ENCODE assay signal across 16 cellular contexts in genomic region chr9:110758201-110758600, GRCh38.
DNase-seq lines count a peak whose midpoint lies in the region; FAIRE-seq and TF ChIP-seq lines count a peak whose summit lies in the region.
"Had no signal": no experiment of that assay in that cellular context is flagged by ENCODE, and none has a peak within 500 bp of the region (broad histone marks: within the 10 kb centered on the region; RNA-seq: fewer than 3 reads in every experiment).

No MANE protein-coding gene starts in this region.

- no peaks in the 10 kb centered on the region for H3K36me3 ChIP-seq in adipocyte (ENCODE audit: control insufficient read depth, insufficient read depth, low read length, severe bottlenecking)
- no peaks in the 10 kb centered on the region for H3K36me3 ChIP-seq in breast epithelium
- no peaks in the 10 kb centered on the region for H3K36me3 ChIP-seq in transverse colon

- H3K9me3 ChIP-seq in adipocyte (ENCODE audit: control insufficient read depth, low read length): peaks cover 7% of the 10 kb centered on the region
- H3K9me3 ChIP-seq in breast epithelium: no peaks in the 10 kb centered on the region
- H3K9me3 ChIP-seq in transverse colon: no peaks in the 10 kb centered on the region
- H3K9me3 ChIP-seq: Caco-2 had no signal

- TF ChIP-seq CTCF in breast epithelium (IDR thresholded peaks at IDR 0.05) (no peak), transverse colon (IDR thresholded peaks at IDR 0.05) (no peak)

- in situ Hi-C loops in transverse colon (cut with MboI; ENCODE audit: low pct_ligation_motif_present in 1 of 4, low pct_unique_long_range_greater_than_20kb in 1 of 4, low sequenced_read_pairs in 3 of 4): no loop called here

- DNase-seq in HTR-8/SVneo (ENCODE audit: insufficient read length, low spot score) (no peak), adipocyte (ENCODE audit: low read depth) (peak; percentile 17), fibroblast of peridontal ligament (ENCODE audit: extremely low read depth) (peak; percentile 65), breast epithelium (ENCODE audit: low spot score in 2 of 2) (no peak), transverse colon (no peak)
- DNase-seq in activated CD8-positive, alpha-beta memory T cell treated with anti-CD3 and anti-CD28 coated beads, Interleukin-2, amount 50 U/mL, for 48 hours: no peak
- DNase-seq: AML-193; Caco-2; CD4-positive, alpha-beta T cell; GM23248; HCEC 1CT had no signal

- intact Hi-C loops in breast epithelium (cut with DNase I; ENCODE audit: low total_unique reads) (no loop called here), transverse colon (cut with DNase I; ENCODE audit: low total_unique reads) (no loop called here)

- FAIRE-seq in HTR-8/SVneo (lab: Jason Lieb, UNC): peak; percentile 9
- FAIRE-seq: D721Med, G401.6, GM12891 had no signal

- H3K27me3 ChIP-seq in adipocyte (replicated peaks; ENCODE audit: control insufficient read depth, insufficient read depth, low read length): no peaks in the 10 kb centered on the region
- no peaks in the 10 kb centered on the region for H3K27me3 ChIP-seq in breast epithelium
- H3K27me3 ChIP-seq in transverse colon: no peaks in the 10 kb centered on the region

- H3K4me1 ChIP-seq in adipocyte (ENCODE audit: control insufficient read depth, insufficient read depth, low read length) (peaks cover 17% of the 10 kb centered on the region), breast epithelium (no peaks in the 10 kb centered on the region), transverse colon (no peaks in the 10 kb centered on the region)
- H3K4me1 ChIP-seq: Caco-2 had no signal

- no peak overlapping the region for H3K4me3 ChIP-seq in adipocyte (ENCODE audit: low read length)
- H3K4me3 ChIP-seq in breast epithelium: no peak overlapping the region
- H3K4me3 ChIP-seq in transverse colon: no peak overlapping the region
- H3K4me3 ChIP-seq: GM23248 had no signal

- H3K9ac ChIP-seq in adipocyte (ENCODE audit: low read length): no peak overlapping the region
- H3K9ac ChIP-seq: GM23248 had no signal

- TF ChIP-seq POLR2A in breast epithelium (IDR thresholded peaks at IDR 0.05) (no peak), transverse colon (IDR thresholded peaks at IDR 0.05) (no peak)

- H3K27ac ChIP-seq in breast epithelium: no peak overlapping the region
- no peak overlapping the region for H3K27ac ChIP-seq in transverse colon
- H3K27ac ChIP-seq: C4-2B, GM23248, HL-60 had no signal

- no peak for TF ChIP-seq EP300 in transverse colon (IDR thresholded peaks at IDR 0.05; ENCODE audit: low read depth)

Comparison
In these comparisons a context has a peak if more than half of its experiments do, and no peak if none do; other contexts are left out.
1. DNase-seq: peak in adipocyte (single experiment) and fibroblast of peridontal ligament (single experiment); none in HTR-8/SVneo (single experiment), breast epithelium (0 of 2), transverse colon (single experiment) and activated CD8-positive, alpha-beta memory T cell treated with anti-CD3 and anti-CD28 coated beads, Interleukin-2, amount 50 U/mL, for 48 hours (single experiment).